1 cellular context compared by ENCODE assay signal in the genomic region with DNA sequence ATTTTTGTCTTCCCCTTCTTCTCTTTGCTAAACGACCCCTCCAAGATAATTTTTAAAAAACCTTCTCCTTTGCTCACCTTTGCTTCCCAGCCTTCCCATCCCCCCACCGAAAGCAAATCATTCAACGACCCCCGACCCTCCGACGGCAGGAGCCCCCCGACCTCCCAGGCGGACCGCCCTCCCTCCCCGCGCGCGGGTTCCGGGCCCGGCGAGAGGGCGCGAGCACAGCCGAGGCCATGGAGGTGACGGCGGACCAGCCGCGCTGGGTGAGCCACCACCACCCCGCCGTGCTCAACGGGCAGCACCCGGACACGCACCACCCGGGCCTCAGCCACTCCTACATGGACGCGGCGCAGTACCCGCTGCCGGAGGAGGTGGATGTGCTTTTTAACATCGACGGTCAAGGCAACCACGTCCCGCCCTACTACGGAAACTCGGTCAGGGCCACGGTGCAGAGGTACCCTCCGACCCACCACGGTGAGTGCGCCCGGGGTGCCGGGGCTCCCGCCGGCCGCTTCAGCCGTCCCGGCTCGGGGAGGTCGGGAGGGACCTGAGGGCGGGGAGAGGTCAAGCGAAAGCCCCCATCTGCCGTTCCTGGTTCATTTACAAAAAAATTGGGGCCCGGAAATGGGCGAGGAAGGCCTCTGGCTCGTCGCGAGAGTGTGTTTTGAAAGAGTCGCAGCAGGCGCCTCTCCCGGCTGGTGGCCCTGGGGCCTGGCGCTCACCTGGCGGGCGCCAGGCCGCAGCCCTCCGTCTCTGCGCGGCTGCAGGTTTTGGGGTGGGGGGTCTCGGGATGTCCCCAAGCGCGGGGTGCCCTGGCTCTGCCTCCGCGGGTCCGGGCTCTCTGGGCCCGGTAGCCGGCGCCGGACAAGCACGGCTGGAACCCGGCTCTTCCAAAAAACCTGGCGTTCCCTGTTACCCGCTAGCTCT.
TF ChIP-seq lines count a peak whose summit lies in the region.

No MANE protein-coding gene starts in this region.

TF ChIP-seq in IMR-90, 13 proteins besides CTCF, POLR2A, EP300 and RAD21 (continued from another document):
- TF ChIP-seq MAZ (IDR thresholded peaks at IDR 0.05; ENCODE audit: borderline replicate concordance, low read depth, low read length), result no peak
- no peak for TF ChIP-seq MAFK (IDR thresholded peaks at IDR 0.05; ENCODE audit: low read depth, low read length)
- TF ChIP-seq SMC3 (IDR thresholded peaks at IDR 0.05; ENCODE audit: low read depth, low read length), result no peak
- TF ChIP-seq FOS (IDR thresholded peaks at IDR 0.05; ENCODE audit: low read depth, low read length), result no peak
- no peak for TF ChIP-seq RCOR1 (IDR thresholded peaks at IDR 0.05; ENCODE audit: insufficient replicate concordance, low read length)
- TF ChIP-seq, protein P1, sequence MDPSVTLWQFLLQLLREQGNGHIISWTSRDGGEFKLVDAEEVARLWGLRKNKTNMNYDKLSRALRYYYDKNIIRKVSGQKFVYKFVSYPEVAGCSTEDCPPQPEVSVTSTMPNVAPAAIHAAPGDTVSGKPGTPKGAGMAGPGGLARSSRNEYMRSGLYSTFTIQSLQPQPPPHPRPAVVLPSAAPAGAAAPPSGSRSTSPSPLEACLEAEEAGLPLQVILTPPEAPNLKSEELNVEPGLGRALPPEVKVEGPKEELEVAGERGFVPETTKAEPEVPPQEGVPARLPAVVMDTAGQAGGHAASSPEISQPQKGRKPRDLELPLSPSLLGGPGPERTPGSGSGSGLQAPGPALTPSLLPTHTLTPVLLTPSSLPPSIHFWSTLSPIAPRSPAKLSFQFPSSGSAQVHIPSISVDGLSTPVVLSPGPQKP (IDR thresholded peaks at IDR 0.05; ENCODE audit: borderline replicate concordance, low read depth, low read length), result no peak
- no peak for TF ChIP-seq BHLHE40 (IDR thresholded peaks at IDR 0.05; ENCODE audit: low read depth, low read length)
- TF ChIP-seq CEBPB (IDR thresholded peaks at IDR 0.05; ENCODE audit: low read depth, low read length), result no peak
- TF ChIP-seq, protein P2, sequence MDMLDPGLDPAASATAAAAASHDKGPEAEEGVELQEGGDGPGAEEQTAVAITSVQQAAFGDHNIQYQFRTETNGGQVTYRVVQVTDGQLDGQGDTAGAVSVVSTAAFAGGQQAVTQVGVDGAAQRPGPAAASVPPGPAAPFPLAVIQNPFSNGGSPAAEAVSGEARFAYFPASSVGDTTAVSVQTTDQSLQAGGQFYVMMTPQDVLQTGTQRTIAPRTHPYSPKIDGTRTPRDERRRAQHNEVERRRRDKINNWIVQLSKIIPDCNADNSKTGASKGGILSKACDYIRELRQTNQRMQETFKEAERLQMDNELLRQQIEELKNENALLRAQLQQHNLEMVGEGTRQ (IDR thresholded peaks at IDR 0.05; ENCODE audit: low read depth, low read length), result no peak
- TF ChIP-seq RFX5 (IDR thresholded peaks at IDR 0.05; ENCODE audit: low read depth, low read length), result no peak
- no peak for TF ChIP-seq CHD1 (IDR thresholded peaks at IDR 0.05; ENCODE audit: low read depth, low read length)
TF ChIP-seq in IMR-90: peak in this region for 0.
